1 cellular context compared by ENCODE assay signal in genomic region chr14:63323148-63323547, GRCh38.
TF ChIP-seq lines count a peak whose summit lies in the region.

No MANE protein-coding gene starts in this region.

TF ChIP-seq in endothelial cell of umbilical vein, 7 proteins besides CTCF, POLR2A, EP300 and RAD21:
- TF ChIP-seq FOS (IDR thresholded peaks at IDR 0.05; ENCODE audit: borderline replicate concordance, insufficient read depth, low read length) (peak; percentile 40), MAX (IDR thresholded peaks at IDR 0.05; ENCODE audit: insufficient read depth, insufficient read length) (no peak)
